In genomic region chr19:2281265-2282061, GRCh38 we compare ENCODE assay signal across 12 cellular contexts. TPM values are rescaled to one million over a fixed set of nuclear protein-coding genes. Genes with fewer than 3 reads are reported as not detected.
DNase-seq lines count a peak whose midpoint lies in the region; ATAC-seq, FAIRE-seq and TF ChIP-seq lines count a peak whose summit lies in the region.
"Not testable (repeated sequence)": the region's sequence is repeated elsewhere in the genome, so short reads cannot be mapped to it uniquely, and the experiment has no call there.
"Had no signal": no experiment of that assay in that cellular context is flagged by ENCODE, and none has a peak within 500 bp of the region (broad histone marks: within the 10 kb centered on the region; RNA-seq: fewer than 3 reads in every experiment).

No MANE protein-coding gene starts in this region.

- not testable (repeated sequence) for H2AFZ ChIP-seq in smooth muscle cell (ENCODE audit: low read depth)

- TF ChIP-seq EP300 in A549 (IDR thresholded peaks at IDR 0.05), result not testable (repeated sequence)

- peak overlapping the region; percentile 32 for H3K27ac Mint-ChIP-seq in T-helper 17 cell
- H3K27ac Mint-ChIP-seq in naive thymus-derived CD8-positive, alpha-beta T cell, result peak overlapping the region in 3 of 10 donors; percentile 13 to 57 (median 46)

- TF ChIP-seq RAD21 in A549 (conservative IDR thresholded peaks at IDR 0.05 in 1 of 2, IDR thresholded peaks at IDR 0.05 in 1 of 2), result not testable (repeated sequence)

- not testable (repeated sequence) for H3K4me2 ChIP-seq in A549
- peak overlapping the region; percentile 85 for H3K4me2 ChIP-seq in smooth muscle cell

- H3K36me3 Mint-ChIP-seq in T-helper 17 cell (ENCODE audit: low read depth); naive thymus-derived CD8-positive, alpha-beta T cell: not testable (repeated sequence)

- H3K27ac ChIP-seq in A549; iPS-20b (ENCODE audit: low read length); smooth muscle cell (ENCODE audit: low read depth): not testable (repeated sequence)

- H4K20me1 ChIP-seq in smooth muscle cell (ENCODE audit: low read depth), result peaks cover 47% of the 10 kb centered on the region

- POLR2A ChIA-PET in A549 (lab: Yijun Ruan, JAX), result not testable (repeated sequence)
- POLR2A ChIA-PET in naive thymus-derived CD8-positive, alpha-beta T cell (lab: Charles Lee), result interaction anchor here (0.5 to 12.1 kb wide), 13 partner anchors 4 to 1421 kb away, joined by 3 to 132 read pairs (median 4); partner anchors contain the start of gene PEAK3

- not testable (repeated sequence) for TF ChIP-seq CTCF in A549 (IDR thresholded peaks at IDR 0.05); astrocyte of the spinal cord (IDR thresholded peaks at IDR 0.05; ENCODE audit: low read depth, low read length); epithelial cell of proximal tubule (conservative IDR thresholded peaks at IDR 0.05; ENCODE audit: low read depth, low read length); smooth muscle cell (IDR thresholded peaks at IDR 0.05; ENCODE audit: borderline replicate concordance, insufficient read depth, poor library complexity, severe bottlenecking)

- not testable (repeated sequence) for H3K27me3 ChIP-seq in H7 (ENCODE audit: control insufficient read depth, insufficient read depth, low read length); smooth muscle cell (ENCODE audit: low read depth)
- H3K27me3 ChIP-seq in iPS-20b (ENCODE audit: insufficient read depth, low read length), result peaks cover 35% of the 10 kb centered on the region

- H3K4me1 Mint-ChIP-seq in T-helper 17 cell, result peaks cover 15% of the 10 kb centered on the region
- peaks cover 10 to 25% (median 18%) of the 10 kb centered on the region in 4 donors for H3K4me1 Mint-ChIP-seq in naive thymus-derived CD8-positive, alpha-beta T cell

- H3K9me3 ChIP-seq in A549; T-helper 17 cell (ENCODE audit: control insufficient read depth, low read length, poor library complexity, severe bottlenecking); iPS-20b (ENCODE audit: insufficient read depth, low read depth, low read length); smooth muscle cell (replicated peaks; ENCODE audit: low read depth): not testable (repeated sequence)

- H3K27me3 Mint-ChIP-seq in T-helper 17 cell; naive thymus-derived CD8-positive, alpha-beta T cell: not testable (repeated sequence)

- not testable (repeated sequence) for FAIRE-seq in A549 (lab: Jason Lieb, UNC)

- in situ Hi-C loops in astrocyte of the spinal cord (cut with HindIII; ENCODE audit: low sequenced_read_pairs), result not testable (repeated sequence)

- not testable (repeated sequence) for DNase-seq in A549 (ENCODE audit: low read depth in 1 of 2, low spot score in 1 of 2); H7; T-helper 17 cell; astrocyte of the spinal cord (ENCODE audit: low read depth, low spot score); epithelial cell of proximal tubule (ENCODE audit: low read depth); naive thymus-derived CD8-positive, alpha-beta T cell; smooth muscle cell (lab: John Stamatoyannopoulos, UW; ENCODE audit: unreplicated experiment)

- WGBS in A549 (ENCODE audit: missing lambda C conversion rate), result 17% methylated on average over 2 of the region's 16 CpGs
- 37% methylated on average over 11 of the region's 16 CpGs for WGBS in smooth muscle cell (ENCODE audit: low lambda C conversion rate)

- H3K36me3 ChIP-seq in H7 (replicated peaks; ENCODE audit: control insufficient read depth, insufficient read depth, low read length); iPS-20b (ENCODE audit: insufficient read depth, low read depth, low read length); smooth muscle cell (ENCODE audit: low read depth): not testable (repeated sequence)

- H3K9ac ChIP-seq in iPS-20b (ENCODE audit: low read depth, low read length); smooth muscle cell (ENCODE audit: low read depth): not testable (repeated sequence)

- not testable (repeated sequence) for TF ChIP-seq POLR2A in A549 (IDR thresholded peaks at IDR 0.05; ENCODE audit: low read length)

- CTCF ChIA-PET in A549 (lab: Yijun Ruan, JAX), result interaction anchor here (1.2 to 1.8 kb wide), 2 partner anchors 35 to 355 kb away, joined by 3 to 4 read pairs; no protein-coding TSS in a partner anchor

- H3F3A ChIP-seq in smooth muscle cell (ENCODE audit: low read depth), result not testable (repeated sequence)

- not testable (repeated sequence) for H3K9me3 Mint-ChIP-seq in naive thymus-derived CD8-positive, alpha-beta T cell

- H3K4me3 ChIP-seq in A549, result not testable (repeated sequence)
- H3K4me3 ChIP-seq in H7 (ENCODE audit: insufficient read depth, low read depth, low read length) (peak overlapping the region; percentile 45), astrocyte of the spinal cord (ENCODE audit: low read depth, low read length) (peak overlapping the region; percentile 28), epithelial cell of proximal tubule (ENCODE audit: low read depth, low read length) (peak overlapping the region; percentile 19), iPS-20b (ENCODE audit: low read length) (peak overlapping the region; percentile 54; the same call in 1 of the 2 replicates), smooth muscle cell (peak overlapping the region; percentile 39)

- H3K4me1 ChIP-seq in A549; iPS-20b (ENCODE audit: insufficient read depth, low read length); smooth muscle cell (ENCODE audit: low read depth): not testable (repeated sequence)

- ATAC-seq in A549; T-helper 17 cell; naive thymus-derived CD8-positive, alpha-beta T cell: not testable (repeated sequence)

- not testable (repeated sequence) for H3K79me2 ChIP-seq in smooth muscle cell (ENCODE audit: low read depth)

- peak overlapping the region; percentile 49 for H3K4me3 Mint-ChIP-seq in T-helper 17 cell
- peak overlapping the region in 9 of 10 donors; percentile 36 to 83 (median 67) for H3K4me3 Mint-ChIP-seq in naive thymus-derived CD8-positive, alpha-beta T cell

RNA-seq across cellular contexts. Expression of gene PEAK3, which starts 0.5 kb away (rescaled TPM):
- polyA plus RNA-seq in A549 (2011; rRNA removed), result not detected in 2 replicates
- polyA plus RNA-seq in A549 (2012; cell fraction: cytosol; rRNA removed), result not detected in 2 replicates
- not detected in 2 replicates for polyA plus RNA-seq in A549 (2012; cell fraction: nucleus; rRNA removed)
- not detected in 3 replicates for polyA plus RNA-seq in A549 (2017; fragmentation: RNase III; extraction: RNeasy Plus Mini Kit Qiagen cat#74134 plus additional on column Dnase treatment)
- not detected in 2 replicates for polyA minus RNA-seq in A549 (2011; rRNA and poly(A)+ RNA removed)
- total RNA-seq in H7 (2014; rRNA removed; shearing (Covaris generic)), result not detected in 2 replicates
- total RNA-seq in T-helper 17 cell, result not detected
- total RNA-seq in epithelial cell of proximal tubule, result not detected in 2 replicates
- under 1 TPM; 0.14 to 0.23 TPM for total RNA-seq in naive thymus-derived CD8-positive, alpha-beta T cell
- under 1 TPM in 1 of 3 donors, not detected in 2; 0.15 TPM for polyA plus RNA-seq in naive thymus-derived CD8-positive, alpha-beta T cell
- not detected in 2 replicates for total RNA-seq in smooth muscle cell
- 0.37 and 0.71 TPM in 2 replicates for polyA plus RNA-seq in smooth muscle cell
- total RNA-seq: Caco-2, PC-3 had no signal

RNA-seq across cellular contexts. Expression of gene JSRP1, which starts 25.2 kb away (rescaled TPM):
- polyA plus RNA-seq in A549 (2011; rRNA removed), result not detected in 2 replicates
- polyA plus RNA-seq in A549 (2012; cell fraction: cytosol; rRNA removed), result not detected in 2 replicates
- 0.22 TPM in 1 of 2 replicates, not detected in the other for polyA plus RNA-seq in A549 (2012; cell fraction: nucleus; rRNA removed)
- polyA plus RNA-seq in A549 (2017; fragmentation: RNase III; extraction: RNeasy Plus Mini Kit Qiagen cat#74134 plus additional on column Dnase treatment), result 0.16 to 0.41 TPM (median 0.32 TPM) in 3 replicates
- polyA minus RNA-seq in A549 (2011; rRNA and poly(A)+ RNA removed), result not detected in 2 replicates
- not detected in 2 replicates for total RNA-seq in H7 (2014; rRNA removed; shearing (Covaris generic))
- 1 to 10 TPM in 1 of 2 donors, under 1 TPM in 1; 0.55 to 1.0 TPM for total RNA-seq in T-helper 17 cell
- 3.5 and 4.1 TPM in 2 replicates for total RNA-seq in epithelial cell of proximal tubule
- under 1 TPM in 1 of 2 experiments, not detected in 1; 0.70 TPM for total RNA-seq in naive thymus-derived CD8-positive, alpha-beta T cell
- 1 to 10 TPM in 1 of 3 donors, under 1 TPM in 2; 0.41 to 1.3 (median 0.59) TPM for polyA plus RNA-seq in naive thymus-derived CD8-positive, alpha-beta T cell
- not detected in 2 replicates for total RNA-seq in smooth muscle cell
- 0.59 TPM in 1 of 2 replicates, not detected in the other for polyA plus RNA-seq in smooth muscle cell
- total RNA-seq: Caco-2, dermis microvascular lymphatic vessel endothelial cell, PC-3 had no signal

RNA-seq across cellular contexts. Expression of gene LINGO3, which starts 26.5 kb away (rescaled TPM):
- polyA plus RNA-seq in A549 (2011; rRNA removed), result not detected in 2 replicates
- polyA plus RNA-seq in A549 (2012; cell fraction: cytosol; rRNA removed), result not detected in 2 replicates
- polyA plus RNA-seq in A549 (2012; cell fraction: nucleus; rRNA removed), result not detected in 2 replicates
- not detected in 3 replicates for polyA plus RNA-seq in A549 (2017; fragmentation: RNase III; extraction: RNeasy Plus Mini Kit Qiagen cat#74134 plus additional on column Dnase treatment)
- not detected in 2 replicates for polyA minus RNA-seq in A549 (2011; rRNA and poly(A)+ RNA removed)
- total RNA-seq in H7 (2014; rRNA removed; shearing (Covaris generic)), result 1.1 and 2.7 TPM in 2 replicates
- total RNA-seq in T-helper 17 cell, result under 1 TPM; 0.20 to 0.29 TPM
- total RNA-seq in epithelial cell of proximal tubule, result not detected in 2 replicates
- 1 to 10 TPM; 1.1 to 1.4 TPM for total RNA-seq in naive thymus-derived CD8-positive, alpha-beta T cell
- polyA plus RNA-seq in naive thymus-derived CD8-positive, alpha-beta T cell, result 1 to 10 TPM; 2.7 to 9.2 (median 5.1) TPM
- not detected in 2 replicates for total RNA-seq in smooth muscle cell
- 0.31 and 1.2 TPM in 2 replicates for polyA plus RNA-seq in smooth muscle cell
- total RNA-seq: dermis microvascular lymphatic vessel endothelial cell, gastroesophageal sphincter, PC-3 had no signal

RNA-seq across cellular contexts. Expression of gene AMH, which starts 32.3 kb away (rescaled TPM):
- 2.8 and 3.0 TPM in 2 replicates for polyA plus RNA-seq in A549 (2011; rRNA removed)
- 13.4 and 19.5 TPM in 2 replicates for polyA plus RNA-seq in A549 (2012; cell fraction: cytosol; rRNA removed)
- 242 and 443 TPM in 2 replicates for polyA plus RNA-seq in A549 (2012; cell fraction: nucleus; rRNA removed)
- polyA plus RNA-seq in A549 (2017; fragmentation: RNase III; extraction: RNeasy Plus Mini Kit Qiagen cat#74134 plus additional on column Dnase treatment), result 12.0 to 13.2 TPM (median 12.7 TPM) in 3 replicates
- 0.45 and 0.63 TPM in 2 replicates for polyA minus RNA-seq in A549 (2011; rRNA and poly(A)+ RNA removed)
- total RNA-seq in H7 (2014; rRNA removed; shearing (Covaris generic)), result 10.5 and 12.8 TPM in 2 replicates
- 1 to 10 TPM in 1 of 2 donors, under 1 TPM in 1; 0.50 to 2.7 TPM for total RNA-seq in T-helper 17 cell
- total RNA-seq in epithelial cell of proximal tubule, result 0.52 and 1.7 TPM in 2 replicates
- total RNA-seq in naive thymus-derived CD8-positive, alpha-beta T cell, result 10 to 100 TPM; 13.6 to 14.0 TPM
- not detected for polyA plus RNA-seq in naive thymus-derived CD8-positive, alpha-beta T cell
- total RNA-seq in smooth muscle cell, result 2.9 and 3.5 TPM in 2 replicates
- polyA plus RNA-seq in smooth muscle cell, result 12.6 and 20.7 TPM in 2 replicates

RNA-seq across cellular contexts. Expression of gene SF3A2, which starts 44.8 kb away (rescaled TPM):
- polyA plus RNA-seq in A549 (2011; rRNA removed) (11.9 and 13.5 TPM in 2 replicates), A549 (2017; fragmentation: RNase III; extraction: RNeasy Plus Mini Kit Qiagen cat#74134 plus additional on column Dnase treatment) (62.7 to 73.4 TPM (median 68.2 TPM) in 3 replicates), smooth muscle cell (63.0 and 78.1 TPM in 2 replicates)
- polyA plus RNA-seq in A549 (2012; cell fraction: cytosol; rRNA removed), result 36.3 and 39.7 TPM in 2 replicates
- 125 and 200 TPM in 2 replicates for polyA plus RNA-seq in A549 (2012; cell fraction: nucleus; rRNA removed)
- 9.3 and 20.9 TPM in 2 replicates for polyA minus RNA-seq in A549 (2011; rRNA and poly(A)+ RNA removed)
- total RNA-seq in H7 (2014; rRNA removed; shearing (Covaris generic)), result 107 and 115 TPM in 2 replicates
- total RNA-seq in T-helper 17 cell (100 to 1,000 TPM; 119 to 135 TPM), epithelial cell of proximal tubule (51.7 and 61.2 TPM in 2 replicates), smooth muscle cell (8.4 and 28.5 TPM in 2 replicates)
- total RNA-seq in naive thymus-derived CD8-positive, alpha-beta T cell, result 100 to 1,000 TPM; 149 to 162 TPM
- polyA plus RNA-seq in naive thymus-derived CD8-positive, alpha-beta T cell, result 10 to 100 TPM; 16.3 to 33.5 (median 26.0) TPM
